In the genomic region with DNA sequence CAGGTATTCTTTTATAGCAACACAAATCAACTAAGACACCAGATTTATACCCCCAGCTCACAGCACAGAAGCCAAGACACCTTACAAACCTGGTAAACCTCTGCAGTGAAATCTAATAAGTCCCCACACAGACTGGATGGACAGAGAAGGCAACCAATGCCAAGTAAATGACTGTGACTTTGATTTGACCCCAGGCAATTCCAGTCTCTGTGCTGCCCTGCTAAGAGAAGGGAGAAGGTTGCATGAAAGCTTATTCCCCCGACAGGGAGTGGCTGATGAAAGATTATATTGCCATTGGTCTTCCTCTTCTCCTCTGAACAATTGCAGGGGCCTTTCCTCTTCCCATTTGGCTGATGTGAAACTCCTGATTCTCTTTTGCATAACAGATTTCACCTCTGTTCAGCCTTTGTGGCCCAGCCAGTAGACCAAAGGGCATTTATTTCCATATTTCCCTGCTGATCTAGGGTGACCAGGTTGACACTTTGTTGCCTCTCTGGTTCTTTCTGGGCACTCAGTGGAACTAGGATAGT, we compare ENCODE assay signal across 22 cellular contexts.
"Had no signal": no experiment of that assay in that cellular context is flagged by ENCODE, and none has a peak within 500 bp of the region (broad histone marks: within the 10 kb centered on the region; RNA-seq: fewer than 3 reads in every experiment).

No MANE protein-coding gene starts in this region.

- H3K4me1 Mint-ChIP-seq: immature natural killer cell had no signal

- H3K4me1 ChIP-seq: thyroid gland, uterus had no signal

- H3K27ac ChIP-seq: coronary artery, dorsolateral prefrontal cortex, epithelial cell of prostate, esophagus muscularis mucosa, suprapubic skin, thyroid gland had no signal

- DNase-seq: dorsolateral prefrontal cortex; effector CD8-positive, alpha-beta T cell; gastrocnemius medialis; immature natural killer cell; kidney; left cardiac atrium; mammary epithelial cell; naive thymus-derived CD4-positive, alpha-beta T cell; nephron progenitor cell; posterior cingulate gyrus; right cardiac atrium; small intestine; stimulated activated CD4-positive, alpha-beta T cell treated with anti-CD3 and anti-CD28 coated beads, Interleukin-2, amount 100 ng/mL, for 48 hours; stimulated activated naive CD4-positive, alpha-beta T cell treated with Interleukin-2 at 50 U/mL for 16 hours; thyroid gland; uterus had no signal

- FAIRE-seq: endometrium, kidney, small intestine had no signal

- H3K9me3 Mint-ChIP-seq: immature natural killer cell; naive thymus-derived CD4-positive, alpha-beta T cell; nephron progenitor cell; type B pancreatic cell had no signal

- H3K9me3 ChIP-seq: esophagus muscularis mucosa, gastrocnemius medialis, suprapubic skin, thyroid gland, uterus had no signal

- H3K4me3 Mint-ChIP-seq: immature natural killer cell; naive thymus-derived CD4-positive, alpha-beta T cell; nephron progenitor cell; type B pancreatic cell had no signal

- H3K27me3 ChIP-seq: dorsolateral prefrontal cortex, esophagus muscularis mucosa, gastrocnemius medialis, suprapubic skin, thyroid gland, uterus had no signal

- ATAC-seq: gastrocnemius medialis; naive thymus-derived CD4-positive, alpha-beta T cell; right cardiac atrium had no signal

- H3K4me3 ChIP-seq: coronary artery, dorsolateral prefrontal cortex, esophagus muscularis mucosa, gastrocnemius medialis, suprapubic skin, thyroid gland, uterus had no signal

- H3K36me3 Mint-ChIP-seq: naive thymus-derived CD4-positive, alpha-beta T cell; type B pancreatic cell had no signal

- H3K36me3 ChIP-seq: esophagus muscularis mucosa, gastrocnemius medialis, suprapubic skin, thyroid gland, uterus had no signal

- H3K27ac Mint-ChIP-seq: immature natural killer cell; naive thymus-derived CD4-positive, alpha-beta T cell; nephron progenitor cell; type B pancreatic cell had no signal
